12 cellular contexts compared by ENCODE assay signal in the genomic region with DNA sequence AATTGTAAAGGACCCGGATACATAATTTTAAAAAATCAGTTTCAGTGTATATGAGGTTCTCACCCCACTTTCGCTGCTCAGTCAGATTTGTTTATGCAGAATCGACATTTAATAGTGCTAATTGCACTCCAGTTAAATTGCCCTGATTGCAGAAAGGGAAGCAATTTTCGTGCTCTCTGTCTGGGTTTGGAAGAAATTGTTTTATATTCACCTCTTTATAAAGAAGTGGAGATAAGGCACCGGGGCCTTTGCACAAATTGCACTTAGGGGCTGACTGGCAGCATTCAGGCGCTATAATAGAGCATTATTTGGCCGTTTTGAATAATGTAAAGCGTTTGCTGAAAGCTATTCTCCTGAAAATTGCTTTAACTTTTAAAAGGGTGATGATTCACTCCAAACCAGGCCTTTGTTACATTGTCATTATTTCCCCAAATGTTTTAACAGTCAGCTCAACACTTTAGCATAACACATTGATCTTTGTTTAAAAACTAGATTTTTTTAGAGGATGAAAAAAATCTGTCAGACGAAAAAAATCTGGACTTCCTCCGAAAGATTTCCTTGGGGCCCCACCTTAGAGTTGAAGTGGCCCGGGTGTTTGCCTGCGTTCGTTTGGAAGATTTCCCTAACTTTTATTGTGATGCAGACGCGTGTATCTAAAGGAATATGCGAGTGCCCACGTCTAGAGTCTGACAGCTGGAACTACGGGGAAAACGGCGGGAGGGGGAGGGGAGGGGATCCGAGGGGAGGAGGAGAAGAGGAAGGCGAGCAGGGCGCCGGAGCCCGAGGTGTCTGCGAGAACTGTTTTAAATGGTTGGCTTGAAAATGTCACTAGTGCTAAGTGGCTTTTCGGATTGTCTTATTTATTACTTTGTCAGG. TPM values are rescaled to one million over a fixed set of nuclear protein-coding genes. Genes with fewer than 3 reads are reported as not detected.
DNase-seq lines count a peak whose midpoint lies in the region; ATAC-seq, FAIRE-seq and TF ChIP-seq lines count a peak whose summit lies in the region.
"Had no signal": no experiment of that assay in that cellular context is flagged by ENCODE, and none has a peak within 500 bp of the region (broad histone marks: within the 10 kb centered on the region; RNA-seq: fewer than 3 reads in every experiment).

No MANE protein-coding gene starts in this region.

- no peak overlapping the region for H3K14ac ChIP-seq in H1 (ENCODE audit: insufficient read length)

- H3K36me3 Mint-ChIP-seq in activated CD4-positive, alpha-beta T cell treated with anti-CD3 and anti-CD28 coated beads, Interleukin-2, amount 10 ng/mL, durations not matched to agents 24 days and 14 days (ENCODE audit: low read depth): peaks cover 6% of the 10 kb centered on the region

- H3K9me3 ChIP-seq in H1 (ENCODE audit: insufficient read depth in 2 of 2, low read depth in 1 of 2, low read length in 1 of 2): no peaks in the 10 kb centered on the region
- no peaks in the 10 kb centered on the region for H3K9me3 ChIP-seq in smooth muscle cell (replicated peaks; ENCODE audit: low read depth)
- H3K9me3 ChIP-seq in tibial nerve: no peaks in the 10 kb centered on the region

- POLR2A ChIA-PET in H1 (lab: Charles Lee; ENCODE audit: partially characterized antibody): interaction anchor here (0.6 to 2.5 kb wide), 2 partner anchors 9 to 113 kb away, joined by 3 to 7 read pairs; no protein-coding TSS in a partner anchor

- ATAC-seq in HG03442 (IDR thresholded peaks at IDR 0.05; ENCODE audit: unreplicated experiment): no peak

- peak overlapping the region; percentile 12 for H3K4me3 Mint-ChIP-seq in activated CD4-positive, alpha-beta T cell treated with anti-CD3 and anti-CD28 coated beads, Interleukin-2, amount 10 ng/mL, durations not matched to agents 24 days and 14 days

- whole genome bisulfite sequencing in H1 (ENCODE audit: extremely low coverage in 1 of 2, insufficient coverage in 1 of 2, insufficient read length in 1 of 2, insufficient replicate concordance in 2 of 2, low coverage in 1 of 2, low lambda C conversion rate in 2 of 2, missing lambda C conversion rate in 1 of 2), 2 experiments: 2% methylated on average over 25 of the region's 27 CpGs; no CpG with 5 or more reads in 1 of the 2 experiments
- WGBS in smooth muscle cell (ENCODE audit: low lambda C conversion rate): 6% methylated on average over 25 of the region's 27 CpGs
- WGBS in tibial nerve, 2 donors: 16 to 18% methylated on average over 27 of the region's 27 CpGs

- no peak overlapping the region for H3K27ac ChIP-seq in H1 (ENCODE audit: low read depth, low read length)
- H3K27ac ChIP-seq in smooth muscle cell (ENCODE audit: low read depth): no peak overlapping the region
- H3K27ac ChIP-seq in tibial nerve: no peak overlapping the region
- H3K27ac ChIP-seq: epithelial cell of prostate had no signal

- H4K20me1 ChIP-seq in H1 (replicated peaks in 1 of 2; ENCODE audit: control insufficient read depth in 1 of 2, insufficient read depth in 2 of 2, low read length in 2 of 2) (peaks cover 6 to 19% of the 10 kb centered on the region in 2 experiments), smooth muscle cell (ENCODE audit: low read depth) (peaks cover 7% of the 10 kb centered on the region)

- peaks cover 31% of the 10 kb centered on the region for H3K4me1 Mint-ChIP-seq in activated CD4-positive, alpha-beta T cell treated with anti-CD3 and anti-CD28 coated beads, Interleukin-2, amount 10 ng/mL, durations not matched to agents 24 days and 14 days

- H3K4me3 ChIP-seq in H1 (ENCODE audit: extremely low read depth in 1 of 4, insufficient read depth in 2 of 4, low read depth in 3 of 4, low read length in 4 of 4): peak overlapping the region in 3 of 4 experiments; percentile 12 to 51 (median 23); a peak in 6 of 8 replicates
- H3K4me3 ChIP-seq in smooth muscle cell: peak overlapping the region; percentile 11
- H3K4me3 ChIP-seq in tibial nerve: no peak overlapping the region

- H2BK120ac ChIP-seq in H1 (replicated peaks; ENCODE audit: low read depth, low read length): no peak overlapping the region

- intact Hi-C loops in activated CD4-positive, alpha-beta T cell treated with anti-CD3 and anti-CD28 coated beads, Interleukin-2, amount 10 ng/mL, durations not matched to agents 24 days and 14 days (cut with micrococcal nuclease): loop anchor here (1.0 to 10.0 kb wide), 5 partner anchors 9 to 1830 kb away; partner anchors contain the start of gene EVX2

- no peak for FAIRE-seq in H1 (lab: Jason Lieb, UNC)
- FAIRE-seq: G401.6 had no signal

- H3K4me1 ChIP-seq in H1 (replicated peaks in 1 of 4; ENCODE audit: control insufficient read depth in 3 of 4, insufficient read depth in 4 of 4, low read length in 3 of 4): peaks cover 20 to 48% (median 27%) of the 10 kb centered on the region in 4 experiments
- peaks cover 44% of the 10 kb centered on the region for H3K4me1 ChIP-seq in smooth muscle cell (ENCODE audit: low read depth)
- H3K4me1 ChIP-seq in tibial nerve: peaks cover 0 to 70% (median 32%) of the 10 kb centered on the region in 4 donors

- peaks cover 78% of the 10 kb centered on the region for H3K27me3 Mint-ChIP-seq in activated CD4-positive, alpha-beta T cell treated with anti-CD3 and anti-CD28 coated beads, Interleukin-2, amount 10 ng/mL, durations not matched to agents 24 days and 14 days

- no peak for TF ChIP-seq CTCF in H1 (IDR thresholded peaks at IDR 0.05; ENCODE audit: control extremely low read depth in 1 of 3, insufficient read depth in 1 of 3, low read depth in 1 of 3, low read length in 3 of 3)
- no peak for TF ChIP-seq CTCF in smooth muscle cell (IDR thresholded peaks at IDR 0.05; ENCODE audit: borderline replicate concordance, insufficient read depth, poor library complexity, severe bottlenecking)
- no peak for TF ChIP-seq CTCF in tibial nerve (IDR thresholded peaks at IDR 0.05)

- no peak overlapping the region for H4K91ac ChIP-seq in H1 (replicated peaks; ENCODE audit: insufficient read length, low read length)

- no peak for TF ChIP-seq RAD21 in H1 (IDR thresholded peaks at IDR 0.05 in 1 of 2, conservative IDR thresholded peaks at IDR 0.05 in 1 of 2; ENCODE audit: low read depth in 2 of 2, low read length in 2 of 2)

- H3K36me3 ChIP-seq in H1 (ENCODE audit: control insufficient read depth in 2 of 4, insufficient read depth in 4 of 4, low read length in 3 of 4): no peaks in the 10 kb centered on the region; a peak in 1 of 8 replicates
- no peaks in the 10 kb centered on the region for H3K36me3 ChIP-seq in smooth muscle cell (ENCODE audit: low read depth)
- H3K36me3 ChIP-seq in tibial nerve: no peaks in the 10 kb centered on the region

- H2BK15ac ChIP-seq in H1 (ENCODE audit: low read length): no peak overlapping the region

- TF ChIP-seq POLR2A in H1 (IDR thresholded peaks at IDR 0.05; ENCODE audit: control extremely low read depth in 1 of 2, low read depth in 2 of 2, low read length in 2 of 2) (no peak), tibial nerve (IDR thresholded peaks at IDR 0.05) (no peak)

- H2BK20ac ChIP-seq in H1 (ENCODE audit: low read length): no peak overlapping the region

- peaks cover 5% of the 10 kb centered on the region for H3F3A ChIP-seq in smooth muscle cell (ENCODE audit: low read depth)

- H3K79me2 ChIP-seq in H1 (ENCODE audit: control insufficient read depth in 1 of 2, insufficient read depth in 2 of 2, low read length in 2 of 2) (no peaks in the 10 kb centered on the region), smooth muscle cell (ENCODE audit: low read depth) (no peaks in the 10 kb centered on the region)

- H2AK5ac ChIP-seq in H1 (ENCODE audit: low read depth, low read length): no peak overlapping the region

- TF ChIP-seq EP300 in H1 (IDR thresholded peaks at IDR 0.05; ENCODE audit: borderline replicate concordance in 1 of 2, low read depth in 2 of 2, low read length in 2 of 2) (no peak), tibial nerve (IDR thresholded peaks at IDR 0.05) (peak in 1 of 2 donors; percentile 18)

- no peak overlapping the region for H3K56ac ChIP-seq in H1 (replicated peaks; ENCODE audit: insufficient read length, low read depth, low read length)

- peaks cover 7% of the 10 kb centered on the region for H3K9me3 Mint-ChIP-seq in activated CD4-positive, alpha-beta T cell treated with anti-CD3 and anti-CD28 coated beads, Interleukin-2, amount 10 ng/mL, durations not matched to agents 24 days and 14 days

- no peak overlapping the region for H4K5ac ChIP-seq in H1 (ENCODE audit: insufficient read length, low read depth, low read length)

- H3K18ac ChIP-seq in H1 (ENCODE audit: extremely low read depth, low read length): no peak overlapping the region

- peak overlapping the region; percentile 63 for H3K27ac Mint-ChIP-seq in activated CD4-positive, alpha-beta T cell treated with anti-CD3 and anti-CD28 coated beads, Interleukin-2, amount 10 ng/mL, durations not matched to agents 24 days and 14 days

- H2BK12ac ChIP-seq in H1 (ENCODE audit: low read depth, low read length): no peak overlapping the region

- H3K4me2 ChIP-seq in H1 (ENCODE audit: insufficient read depth in 1 of 2, low read depth in 2 of 2, low read length in 2 of 2): peak overlapping the region; percentile 67 to 84
- H3K4me2 ChIP-seq in smooth muscle cell: peak overlapping the region; percentile 75

- peaks cover 78 to 98% (median 93%) of the 10 kb centered on the region in 4 experiments for H3K27me3 ChIP-seq in H1 (replicated peaks in 1 of 4; ENCODE audit: control insufficient read depth in 3 of 4, extremely low read depth in 1 of 4, insufficient read depth in 3 of 4, low read length in 3 of 4)
- peaks cover 97% of the 10 kb centered on the region for H3K27me3 ChIP-seq in smooth muscle cell (ENCODE audit: low read depth)
- peaks cover 25 to 100% of the 10 kb centered on the region in 2 donors for H3K27me3 ChIP-seq in tibial nerve

- H3K23ac ChIP-seq in H1 (ENCODE audit: insufficient read length): no peak overlapping the region

- peaks cover 15% of the 10 kb centered on the region; the same call in 1 of the 2 replicates for H3K23me2 ChIP-seq in H1 (ENCODE audit: low read depth, low read length)

- H3K4ac ChIP-seq in H1 (replicated peaks; ENCODE audit: insufficient read length, low read depth, low read length): no peak overlapping the region

- CTCF ChIA-PET in H1 (lab: Charles Lee; ENCODE audit: partially characterized antibody): interaction anchor here (0.7 to 2.5 kb wide), 4 partner anchors 8 to 1423 kb away, joined by 3 to 15 read pairs (median 4); no protein-coding TSS in a partner anchor

- H2AFZ ChIP-seq in H1 (ENCODE audit: low read length) (no peak overlapping the region), smooth muscle cell (ENCODE audit: low read depth) (no peak overlapping the region)

- H2BK5ac ChIP-seq in H1 (ENCODE audit: low read depth, low read length): no peak overlapping the region

- H4K8ac ChIP-seq in H1 (ENCODE audit: extremely low read depth, insufficient read depth, low read length): no peak overlapping the region

- peak; percentile 54 for DNase-seq in activated CD4-positive, alpha-beta T cell treated with anti-CD3 and anti-CD28 coated beads, Interleukin-2, amount 10 ng/mL, durations not matched to agents 24 days and 14 days
- no peak for DNase-seq in activated CD4-positive, alpha-beta T cell treated with anti-CD3 and anti-CD28 coated beads for 48 hours
- DNase-seq in NCI-H2227 (lab: John Stamatoyannopoulos, UW; ENCODE audit: unreplicated experiment) (peak; percentile 63), H1 (ENCODE audit: low read depth in 1 of 2, low spot score in 2 of 2) (no peak), smooth muscle cell (lab: John Stamatoyannopoulos, UW; ENCODE audit: unreplicated experiment) (no peak), tibial nerve (ENCODE audit: low spot score in 2 of 2) (no peak), ureter (ENCODE audit: low spot score) (no peak)
- DNase-seq: activated CD8-positive, alpha-beta memory T cell treated with anti-CD3 and anti-CD28 coated beads, Interleukin-2, amount 50 U/mL, for 48 hours; T-helper 9 cell had no signal

- no peak overlapping the region for H3K9ac ChIP-seq in H1 (replicated peaks in 1 of 4; ENCODE audit: extremely low read depth in 1 of 4, low read depth in 3 of 4, low read length in 3 of 4)
- no peak overlapping the region for H3K9ac ChIP-seq in smooth muscle cell (ENCODE audit: low read depth)

- no peaks in the 10 kb centered on the region for H3K79me1 ChIP-seq in H1 (ENCODE audit: low read depth, low read length)

RNA-seq across cellular contexts. Expression of gene SP9, which starts 2.8 kb away (rescaled TPM):
- not detected in 2 replicates for total RNA-seq in activated CD4-positive, alpha-beta T cell treated with anti-CD3 and anti-CD28 coated beads, Interleukin-2, amount 10 ng/mL, durations not matched to agents 24 days and 14 days
- total RNA-seq in H1 (2021; fragmentation: NEBNext Ultra II Directional; extraction: Animal tissue kit (Norgen Biotek cat#: 25700)): 0.11 TPM in 2 replicates
- 0.03 and 0.06 TPM in 2 replicates for polyA plus RNA-seq in H1 (2011; rRNA removed)
- polyA plus RNA-seq in H1 (2011; cell fraction: cytosol; rRNA removed): 0.05 TPM
- 0.09 TPM for polyA plus RNA-seq in H1 (2011; cell fraction: nucleus; rRNA removed)
- not detected in 4 replicates for polyA plus RNA-seq in H1 (2012, experiment 1 of 2)
- not detected for polyA plus RNA-seq in H1 (2012, experiment 2 of 2)
- 0.04 TPM for polyA plus RNA-seq in H1 (2013, experiment 1 of 2)
- 0.07 TPM for polyA plus RNA-seq in H1 (2013, experiment 2 of 2)
- polyA minus RNA-seq in H1 (2011; rRNA and poly(A)+ RNA removed): not detected in 2 replicates
- not detected for polyA minus RNA-seq in H1 (2011; cell fraction: cytosol; rRNA and poly(A)+ RNA removed)
- polyA minus RNA-seq in H1 (2011; cell fraction: nucleus; rRNA and poly(A)+ RNA removed): not detected
- 0.49 and 0.63 TPM in 2 replicates for total RNA-seq in smooth muscle cell
- polyA plus RNA-seq in smooth muscle cell: 0.17 and 0.26 TPM in 2 replicates
- total RNA-seq in tibial nerve: not detected
- total RNA-seq in ureter: 0.81 TPM

Comparison
In these comparisons a context has a peak if more than half of its experiments do, and no peak if none do; other contexts are left out.
1. DNase-seq: peak in activated CD4-positive, alpha-beta T cell treated with anti-CD3 and anti-CD28 coated beads, Interleukin-2, amount 10 ng/mL, durations not matched to agents 24 days and 14 days (single experiment) and NCI-H2227 (single experiment); none in activated CD4-positive, alpha-beta T cell treated with anti-CD3 and anti-CD28 coated beads for 48 hours (single experiment), H1 (0 of 2), smooth muscle cell (single experiment), tibial nerve (0 of 2) and ureter (single experiment).
2. H3K4me3 ChIP-seq: peak in H1 (3 of 4) and smooth muscle cell (single experiment); none in tibial nerve (0 of 4).